In the genomic region with DNA sequence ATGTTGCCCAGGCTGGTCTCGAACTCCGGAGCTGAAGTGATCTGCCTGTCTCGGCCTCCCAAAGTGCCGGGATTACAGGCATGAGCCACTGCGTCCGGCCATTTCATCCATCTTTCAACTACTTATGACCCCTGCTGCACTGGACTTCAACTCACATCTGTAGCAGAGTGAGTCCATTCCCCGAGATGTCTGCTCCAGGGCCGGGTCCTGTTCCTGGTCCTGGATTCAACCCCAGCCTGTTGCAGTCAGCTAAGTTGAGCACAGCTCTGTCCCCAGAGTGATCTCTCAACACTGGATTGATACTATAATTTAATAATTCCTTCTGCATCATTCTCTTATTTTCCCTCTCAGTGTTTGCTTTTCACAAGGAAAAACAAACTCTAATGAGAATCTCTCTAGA, we compare ENCODE assay signal across 23 cellular contexts.
"Had no signal": no experiment of that assay in that cellular context is flagged by ENCODE, and none has a peak within 500 bp of the region (broad histone marks: within the 10 kb centered on the region; RNA-seq: fewer than 3 reads in every experiment).

No MANE protein-coding gene starts in this region.

- H3K36me3 ChIP-seq: adrenal gland, breast epithelium, Peyer's patch had no signal

- H3K9me3 ChIP-seq: adrenal gland, breast epithelium, Peyer's patch had no signal

- DNase-seq: activated CD4-positive, alpha-beta T cell treated with anti-CD3 and anti-CD28 coated beads for 36 hours; activated CD4-positive, CD25-positive, alpha-beta regulatory T cell; activated CD8-positive, alpha-beta memory T cell treated with anti-CD3 and anti-CD28 coated beads, Interleukin-2, amount 50 U/mL, for 4 hours; activated CD8-positive, alpha-beta T cell treated with anti-CD3 and anti-CD28 coated beads for 36 hours; activated naive CD4-positive, alpha-beta T cell treated with anti-CD3 and anti-CD28 coated beads, Interleukin-2, amount 50 U/mL, for 16 hours; activated naive CD8-positive, alpha-beta T cell treated with anti-CD3 and anti-CD28 coated beads, Interleukin-2, amount 10 ng/mL, durations not matched to agents 7 days and 5 days; adrenal gland; central memory CD4-positive, alpha-beta T cell; KBM-7; NCI-H1048; NCI-H146; NCI-H187 treated with DMSO at 0.1 percent for 48 hours; NCI-H2081 treated with DMSO at 0.1 percent for 48 hours; NCI-H2171; NCI-H2227 treated with DMSO at 0.1 percent for 48 hours; NCI-H526; NCI-H774; Peyer's patch; SHP77 treated with DMSO at 0.1 percent for 48 hours; T-helper 17 cell; T1000 had no signal

- ATAC-seq: activated CD4-positive, alpha-beta T cell treated with anti-CD3 and anti-CD28 coated beads for 36 hours; activated CD8-positive, alpha-beta T cell treated with anti-CD3 and anti-CD28 coated beads for 36 hours; T-helper 17 cell had no signal

- H3K4me1 ChIP-seq: breast epithelium, Peyer's patch had no signal

- H3K27ac ChIP-seq: Peyer's patch, RWPE1 had no signal

- H3K27me3 ChIP-seq: adrenal gland, breast epithelium, Peyer's patch had no signal

- H3K4me3 ChIP-seq: adrenal gland, breast epithelium, Peyer's patch had no signal
